Comparison of ENCODE assay signal across 27 cellular contexts in genomic region chr20:50874758-50875665, GRCh38.
"Had no signal": no experiment of that assay in that cellular context is flagged by ENCODE, and none has a peak within 500 bp of the region (broad histone marks: within the 10 kb centered on the region; RNA-seq: fewer than 3 reads in every experiment).

No MANE protein-coding gene starts in this region.

- H3K4me3 ChIP-seq: body of pancreas, gastroesophageal sphincter, heart right ventricle, lower lobe of right lung, prostate gland, skin epidermis, suprapubic skin, tibial nerve had no signal

- H3K27ac ChIP-seq: body of pancreas, gastroesophageal sphincter, heart right ventricle, lower lobe of right lung, prostate gland, skin epidermis, suprapubic skin, tibial nerve had no signal

- DNase-seq: activated CD4-positive, alpha-beta T cell treated with anti-CD3 and anti-CD28 coated beads, Interleukin-2, amount 50 U/mL, for 1 hour; activated CD8-positive, alpha-beta T cell treated with anti-CD3 and anti-CD28 coated beads for 36 hours; activated naive CD4-positive, alpha-beta T cell treated with Interleukin-2 at 50 U/mL for 16 hours; activated T-cell treated with anti-CD3 and anti-CD28 coated beads, Interleukin-2, amount 50 U/mL, for 72 hours; anterior cingulate cortex; body of pancreas; cortex of kidney; effector memory CD8-positive, alpha-beta T cell; erythroblast; heart right ventricle; kidney glomerular epithelial cell; lower lobe of right lung; mesenchymal stem cell; naive thymus-derived CD8-positive, alpha-beta T cell; retina; stimulated activated CD4-positive, alpha-beta T cell treated with anti-CD3 and anti-CD28 coated beads, Interleukin-4, amount 100 ng/mL, for 24 hours; T-helper 2 cell had no signal

- H3K27me3 ChIP-seq: body of pancreas, gastroesophageal sphincter, heart right ventricle, suprapubic skin, tibial nerve had no signal

- H3K27me3 Mint-ChIP-seq: activated CD8-positive, alpha-beta T cell treated with anti-CD3 and anti-CD28 coated beads for 36 hours; activated naive CD8-positive, alpha-beta T cell; effector memory CD8-positive, alpha-beta T cell; naive thymus-derived CD8-positive, alpha-beta T cell; stimulated activated memory B cell treated with anti-CD40 and anti-IgM and Interleukin-4, amounts not matched to agents 10 μg/mL and 1 μg/mL and 100 μg/mL, for 72 hours had no signal

- H3K4me3 Mint-ChIP-seq: activated CD8-positive, alpha-beta T cell treated with anti-CD3 and anti-CD28 coated beads for 36 hours; activated naive CD8-positive, alpha-beta T cell; activated T-cell treated with anti-CD3 and anti-CD28 coated beads, Interleukin-2, amount 50 U/mL, for 72 hours; effector memory CD8-positive, alpha-beta T cell; naive thymus-derived CD8-positive, alpha-beta T cell; stimulated activated memory B cell treated with anti-CD40 and anti-IgM and Interleukin-4, amounts not matched to agents 10 μg/mL and 1 μg/mL and 100 μg/mL, for 72 hours; WTC11 had no signal

- H3K27ac Mint-ChIP-seq: activated CD8-positive, alpha-beta T cell treated with anti-CD3 and anti-CD28 coated beads for 36 hours; activated naive CD8-positive, alpha-beta T cell; activated T-cell treated with anti-CD3 and anti-CD28 coated beads, Interleukin-2, amount 50 U/mL, for 72 hours; effector memory CD8-positive, alpha-beta T cell had no signal

- H3K9me3 ChIP-seq: body of pancreas, gastroesophageal sphincter, heart right ventricle, lower lobe of right lung, prostate gland, suprapubic skin, tibial nerve had no signal

- H3K4me1 ChIP-seq: body of pancreas, gastroesophageal sphincter, heart right ventricle, lower lobe of right lung, prostate gland, suprapubic skin, tibial nerve had no signal

- H3K36me3 Mint-ChIP-seq: activated naive CD8-positive, alpha-beta T cell had no signal

- H3K9me3 Mint-ChIP-seq: activated CD8-positive, alpha-beta T cell treated with anti-CD3 and anti-CD28 coated beads for 36 hours; activated T-cell treated with anti-CD3 and anti-CD28 coated beads, Interleukin-2, amount 50 U/mL, for 72 hours; effector memory CD8-positive, alpha-beta T cell; naive thymus-derived CD8-positive, alpha-beta T cell; stimulated activated memory B cell treated with anti-CD40 and anti-IgM and Interleukin-4, amounts not matched to agents 10 μg/mL and 1 μg/mL and 100 μg/mL, for 72 hours; WTC11 had no signal

- H3K36me3 ChIP-seq: heart right ventricle, lower lobe of right lung, prostate gland, suprapubic skin had no signal

- ATAC-seq: activated CD8-positive, alpha-beta T cell treated with anti-CD3 and anti-CD28 coated beads for 36 hours; activated T-cell treated with anti-CD3 and anti-CD28 coated beads, Interleukin-2, amount 50 U/mL, for 72 hours; body of pancreas; effector memory CD8-positive, alpha-beta T cell; gastroesophageal sphincter; left lobe of liver; naive thymus-derived CD8-positive, alpha-beta T cell; sciatic nerve; stimulated activated memory B cell treated with anti-CD40 and anti-IgM and Interleukin-4, amounts not matched to agents 10 μg/mL and 1 μg/mL and 100 μg/mL, for 72 hours; WTC11 had no signal
